In genomic region chr20:41693136-41693979, GRCh38 we compare ENCODE assay signal across 8 cellular contexts.
DNase-seq lines count a peak whose midpoint lies in the region; ATAC-seq, FAIRE-seq and TF ChIP-seq lines count a peak whose summit lies in the region.

No MANE protein-coding gene starts in this region.

- CTCF ChIA-PET in WTC11 (lab: Charles Lee), result interaction anchor here (0.6 to 2.1 kb wide), 21 partner anchors 9 to 443 kb away, joined by 3 to 12 read pairs (median 3); partner anchors contain the start of gene CHD6

- H3K4me3 Mint-ChIP-seq in WTC11, result peak overlapping the region; percentile 94

- H3K36me3 Mint-ChIP-seq in WTC11, result no peaks in the 10 kb centered on the region

- DNase-seq in ACHN (peak; percentile 83), NCI-H2171 treated with DMSO at 0.1 percent for 48 hours (lab: John Stamatoyannopoulos, UW) (peak; percentile 98), WTC11 (ENCODE audit: low spot score) (peak; percentile 74), caudate nucleus (lab: John Stamatoyannopoulos, UW) (peak in 60 of 61 donors; percentile 13 to 92 (median 78))
- peak; percentile 62 to 74 for DNase-seq in stimulated activated CD4-positive, alpha-beta T cell treated with anti-CD3 and anti-CD28 coated beads, Interleukin-12 subunit alpha, Interleukin-12 subunit beta, amount 100 ng/mL, for 24 hours (ENCODE audit: low read depth in 2 of 2)

- H3K9me3 Mint-ChIP-seq in WTC11, result no peaks in the 10 kb centered on the region

- in situ Hi-C loops in ACHN (cut with HindIII; ENCODE audit: low pct_ligation_motif_present, low pct_unique_long_range_greater_than_20kb, low sequenced_read_pairs), result no loop called here

- peak; percentile 27 for FAIRE-seq in islet of Langerhans (lab: Jason Lieb, UNC)

- peak overlapping the region; percentile 98 for H3K27ac Mint-ChIP-seq in WTC11

- H3K27me3 Mint-ChIP-seq in WTC11 (ENCODE audit: low read depth), result peaks cover 2% of the 10 kb centered on the region; the same call in 1 of the 2 replicates

- no peak for TF ChIP-seq CTCF in WTC11 (IDR thresholded peaks at IDR 0.05)

- ATAC-seq in GM18868 (IDR thresholded peaks at IDR 0.05; ENCODE audit: unreplicated experiment) (peak; percentile 90), HG03103 (IDR thresholded peaks at IDR 0.05; ENCODE audit: low read depth, unreplicated experiment) (peak; percentile 77), WTC11 (peak; percentile 76)

- POLR2A ChIA-PET in WTC11 (lab: Charles Lee), result interaction anchor here (1.2 to 1.8 kb wide), 2 partner anchors 75 to 122 kb away, joined by 5 to 13 read pairs; partner anchors contain the start of gene CHD6

- H3K27ac ChIP-seq in caudate nucleus (ENCODE audit: low read depth, low read length), result peak overlapping the region; percentile 90

- peaks cover 35% of the 10 kb centered on the region for H3K4me1 Mint-ChIP-seq in WTC11

TF ChIP-seq in WTC11, 78 proteins besides CTCF, POLR2A, EP300 and RAD21 (continues in another document):
- no peak for TF ChIP-seq ZNF512 (CRISPR knock-in tag; IDR thresholded peaks at IDR 0.05; ENCODE audit: borderline replicate concordance)
- TF ChIP-seq FOXP4 (CRISPR knock-in tag; IDR thresholded peaks at IDR 0.05), result no peak
- TF ChIP-seq TP53 (CRISPR knock-in tag; IDR thresholded peaks at IDR 0.05), result no peak
- no peak for TF ChIP-seq ZSCAN18 (CRISPR knock-in tag; IDR thresholded peaks at IDR 0.05)
- TF ChIP-seq TEAD1 (CRISPR knock-in tag; IDR thresholded peaks at IDR 0.05), result peak; percentile 54; the same call in 1 of the 2 replicates
- no peak for TF ChIP-seq ZNF532 (CRISPR knock-in tag; IDR thresholded peaks at IDR 0.05; ENCODE audit: borderline replicate concordance)
- no peak for TF ChIP-seq CBFB (CRISPR knock-in tag; IDR thresholded peaks at IDR 0.05; ENCODE audit: low read depth)
- TF ChIP-seq MYBL2 (CRISPR knock-in tag; IDR thresholded peaks at IDR 0.05), result no peak
- TF ChIP-seq JUN (CRISPR knock-in tag; IDR thresholded peaks at IDR 0.05), result no peak
- TF ChIP-seq GRHL2 (CRISPR knock-in tag; IDR thresholded peaks at IDR 0.05; ENCODE audit: insufficient replicate concordance, severe bottlenecking), result no peak
- peak; percentile 91 for TF ChIP-seq GABPB1 (CRISPR knock-in tag; IDR thresholded peaks at IDR 0.05)
- peak; percentile 43; the same call in 1 of the 2 replicates for TF ChIP-seq FOXK1 (CRISPR knock-in tag; IDR thresholded peaks at IDR 0.05)
- TF ChIP-seq IRF1 (CRISPR knock-in tag; IDR thresholded peaks at IDR 0.05), result no peak
- peak; percentile 79 for TF ChIP-seq SP1 (CRISPR knock-in tag; conservative IDR thresholded peaks at IDR 0.05)
- TF ChIP-seq ZNF232 (CRISPR knock-in tag; IDR thresholded peaks at IDR 0.05), result peak; percentile 52; the same call in 1 of the 2 replicates
- no peak for TF ChIP-seq NR3C1 (CRISPR knock-in tag; conservative IDR thresholded peaks at IDR 0.05; ENCODE audit: low read depth)
- TF ChIP-seq RELA (CRISPR knock-in tag; IDR thresholded peaks at IDR 0.05; ENCODE audit: borderline replicate concordance), result no peak
- no peak for TF ChIP-seq NR1H2 (CRISPR knock-in tag; IDR thresholded peaks at IDR 0.05)
- no peak for TF ChIP-seq NFE2L1 (CRISPR knock-in tag; IDR thresholded peaks at IDR 0.05)
- no peak for TF ChIP-seq HMGA2 (CRISPR knock-in tag; IDR thresholded peaks at IDR 0.05)
- no peak for TF ChIP-seq ZBTB21 (CRISPR knock-in tag; IDR thresholded peaks at IDR 0.05; ENCODE audit: borderline replicate concordance)
- no peak for TF ChIP-seq FOXJ3 (CRISPR knock-in tag; IDR thresholded peaks at IDR 0.05; ENCODE audit: borderline replicate concordance)
- no peak for TF ChIP-seq ETV6 (CRISPR knock-in tag; IDR thresholded peaks at IDR 0.05)
- no peak for TF ChIP-seq E2F1 (CRISPR knock-in tag; IDR thresholded peaks at IDR 0.05)
- TF ChIP-seq ESRRA (CRISPR knock-in tag; IDR thresholded peaks at IDR 0.05; ENCODE audit: borderline replicate concordance), result no peak

Comparison
In these comparisons a context has a peak if more than half of its experiments do, and no peak if none do; other contexts are left out.
1. Peak in every context shown above with its lines: DNase-seq, ATAC-seq and H3K27ac ChIP-seq.